1 cellular context compared by ENCODE assay signal in genomic region chr10:22345301-22346086, GRCh38.
TF ChIP-seq lines count a peak whose summit lies in the region.

Gene SPAG6 (plus strand): TSS chr10:22345496. CDS start chr10:22345612, 116 bp downstream.

TF ChIP-seq in GM12878, 131 proteins besides CTCF, POLR2A, EP300 and RAD21 (continued from another document):
- no peak for TF ChIP-seq IRF4 (IDR thresholded peaks at IDR 0.05; ENCODE audit: low read depth, low read length)
- peak; percentile 73 for TF ChIP-seq CREM (IDR thresholded peaks at IDR 0.05; ENCODE audit: low read depth)
- TF ChIP-seq ATF7 (IDR thresholded peaks at IDR 0.05; ENCODE audit: low read depth): no peak
- no peak for TF ChIP-seq ZBTB33 (IDR thresholded peaks at IDR 0.05)
- peak; percentile 58; the same call in 1 of the 2 replicates for TF ChIP-seq GABPA (IDR thresholded peaks at IDR 0.05; ENCODE audit: low read depth)
